Comparison of ENCODE assay signal across 1 cellular context in genomic region chr1:28553229-28553930, GRCh38.
TF ChIP-seq lines count a peak whose summit lies in the region.

No MANE protein-coding gene starts in this region.

TF ChIP-seq in GM12878, 131 proteins besides CTCF, POLR2A, EP300 and RAD21:
- TF ChIP-seq ZBTB11 (CRISPR knock-in tag; IDR thresholded peaks at IDR 0.05): no peak
- TF ChIP-seq ATF3 (IDR thresholded peaks at IDR 0.05; ENCODE audit: borderline replicate concordance, extremely low read depth, low read depth, low read length): no peak
- peak; percentile 39; the same call in 1 of the 2 replicates for TF ChIP-seq EED (IDR thresholded peaks at IDR 0.05; ENCODE audit: low read depth)
- TF ChIP-seq PML (IDR thresholded peaks at IDR 0.05; ENCODE audit: low read length): peak; percentile 14; the same call in 1 of the 2 replicates
- TF ChIP-seq SMAD1 (IDR thresholded peaks at IDR 0.05; ENCODE audit: low read depth, partially characterized antibody): peak; percentile 39
- no peak for TF ChIP-seq ZNF207 (IDR thresholded peaks at IDR 0.05; ENCODE audit: borderline replicate concordance)
- TF ChIP-seq HDGF (IDR thresholded peaks at IDR 0.05): peak; percentile 8; the same call in 1 of the 2 replicates
- TF ChIP-seq HCFC1 (IDR thresholded peaks at IDR 0.05; ENCODE audit: low read length): no peak
- TF ChIP-seq RUNX3 (IDR thresholded peaks at IDR 0.05; ENCODE audit: low read length): no peak
- TF ChIP-seq NKRF (conservative IDR thresholded peaks at IDR 0.05): peak; percentile 67; the same call in 1 of the 2 replicates
